ENCODE assay signal across 7 cellular contexts in genomic region chr12:51025182-51025747, GRCh38. TPM values are rescaled to one million over a fixed set of nuclear protein-coding genes. Genes with fewer than 3 reads are reported as not detected.
A peak's percentile ranks its signal among the peaks of the same experiment; 100 is the strongest.
DNase-seq lines count a peak whose midpoint lies in the region; ATAC-seq, FAIRE-seq and TF ChIP-seq lines count a peak whose summit lies in the region.

No MANE protein-coding gene starts in this region.

- no peak for FAIRE-seq in frontal cortex (lab: Jason Lieb, UNC)

- H3K4me3 ChIP-seq in SU-DHL-6 (ENCODE audit: insufficient read depth, low read length, poor library complexity, severe bottlenecking) (peak overlapping the region; percentile 69), fibroblast of pulmonary artery (replicated peaks; ENCODE audit: low read depth, low read length) (peak overlapping the region; percentile 82), skin epidermis (peak overlapping the region; percentile 71 to 85 (median 76))

- H3K36me3 ChIP-seq in SU-DHL-6 (ENCODE audit: low read length): no peaks in the 10 kb centered on the region

- H3K27me3 ChIP-seq in SU-DHL-6 (ENCODE audit: low read length): no peaks in the 10 kb centered on the region

- H2AFZ ChIP-seq in SU-DHL-6 (ENCODE audit: low read depth, low read length, severe bottlenecking): peak overlapping the region; percentile 84

- no peaks in the 10 kb centered on the region for H3K9me3 ChIP-seq in SU-DHL-6 (ENCODE audit: insufficient read depth, low read length)

- 0 out of 2 replicates have a peak, but pooled peaks cover 12% of the 10 kb centered on the region for H3F3A ChIP-seq in SU-DHL-6 (ENCODE audit: insufficient read depth)

- peak overlapping the region; percentile 67 for H3K9ac ChIP-seq in SU-DHL-6 (ENCODE audit: low read length)

- no peak for TF ChIP-seq CTCF in SU-DHL-6 (IDR thresholded peaks at IDR 0.05; ENCODE audit: insufficient read depth, low read length, poor library complexity, severe bottlenecking)
- no peak for TF ChIP-seq CTCF in fibroblast of pulmonary artery (IDR thresholded peaks at IDR 0.05; ENCODE audit: low read length, missing control alignments)

- ATAC-seq in HG03342 (IDR thresholded peaks at IDR 0.05; ENCODE audit: unreplicated experiment): peak; percentile 1
- no peak for ATAC-seq in HG03571 (IDR thresholded peaks at IDR 0.05; ENCODE audit: unreplicated experiment)

- DNase-seq in fibroblast of pulmonary artery (ENCODE audit: low read depth): no peak
- no peak for DNase-seq in GOT3 (lab: John Stamatoyannopoulos, UW)
- DNase-seq in frontal cortex (ENCODE audit: low spot score in 2 of 2): no peak

- no peak overlapping the region for H3K27ac ChIP-seq in SU-DHL-6 (ENCODE audit: low read depth, low read length)
- peak overlapping the region; percentile 79 to 98 (median 93) for H3K27ac ChIP-seq in skin epidermis

- H3K4me2 ChIP-seq in SU-DHL-6 (ENCODE audit: low read depth, low read length, poor library complexity, severe bottlenecking): peak overlapping the region; percentile 69

- H3K79me2 ChIP-seq in SU-DHL-6 (ENCODE audit: insufficient read depth, low read length): peaks cover 35% of the 10 kb centered on the region

- no peaks in the 10 kb centered on the region for H3K9me2 ChIP-seq in SU-DHL-6 (replicated peaks; ENCODE audit: insufficient read depth, low read length)

- H4K20me1 ChIP-seq in SU-DHL-6 (ENCODE audit: low read depth, low read length): no peaks in the 10 kb centered on the region

RNA-seq across cellular contexts. Expression of gene SLC11A2, which starts 0.9 kb away (rescaled TPM):
- total RNA-seq in frontal cortex: 86.4 TPM

RNA-seq across cellular contexts. Expression of gene LETMD1, which starts 22.9 kb away (rescaled TPM):
- total RNA-seq in frontal cortex: 54.6 TPM

RNA-seq across cellular contexts. Expression of gene CSRNP2, which starts 58.1 kb away (rescaled TPM):
- 69.3 TPM for total RNA-seq in frontal cortex
